ENCODE assay signal across 24 cellular contexts in genomic region chr10:97525683-97526110, GRCh38. TPM values are rescaled to one million over a fixed set of nuclear protein-coding genes. Genes with fewer than 3 reads are reported as not detected.
"Had no signal": no experiment of that assay in that cellular context is flagged by ENCODE, and none has a peak within 500 bp of the region (broad histone marks: within the 10 kb centered on the region; RNA-seq: fewer than 3 reads in every experiment).

No MANE protein-coding gene starts in this region.

- H3K27me3 ChIP-seq: MG63, Peyer's patch, SJCRH30 had no signal

- ATAC-seq: Right ventricle myocardium inferior, SK-N-SH treated with all-trans-retinoic acid at 6 μM for 48 hours had no signal

- DNase-seq: IMR-90, Karpas-422, KG1, MG63, NCI-H1092, NCI-H1105 treated with DMSO at 0.1 percent for 48 hours, NCI-H1417 treated with DMSO at 0.1 percent for 48 hours, NCI-H187, NCI-H2029, NCI-H2081 treated with DMSO at 0.1 percent for 48 hours, NCI-H2171, NCI-H226, NCI-H446, NCI-H510A, NCI-H524 treated with DMSO at 0.1 percent for 48 hours, NCI-H69, NCI-H774, Peyer's patch, SHP77 treated with DMSO at 0.1 percent for 48 hours, SJCRH30 had no signal

- H3K27ac ChIP-seq: Peyer's patch, SJCRH30 had no signal

- H3K36me3 ChIP-seq: MG63, Peyer's patch, SJCRH30 had no signal

- H3K4me3 ChIP-seq: MG63, Peyer's patch, SJCRH30 had no signal

RNA-seq across cellular contexts. Expression of gene ANKRD2, which starts 46.9 kb away (rescaled TPM):
- total RNA-seq: HT-29, Peyer's patch, RPMI7951 had no signal
